In the genomic region with DNA sequence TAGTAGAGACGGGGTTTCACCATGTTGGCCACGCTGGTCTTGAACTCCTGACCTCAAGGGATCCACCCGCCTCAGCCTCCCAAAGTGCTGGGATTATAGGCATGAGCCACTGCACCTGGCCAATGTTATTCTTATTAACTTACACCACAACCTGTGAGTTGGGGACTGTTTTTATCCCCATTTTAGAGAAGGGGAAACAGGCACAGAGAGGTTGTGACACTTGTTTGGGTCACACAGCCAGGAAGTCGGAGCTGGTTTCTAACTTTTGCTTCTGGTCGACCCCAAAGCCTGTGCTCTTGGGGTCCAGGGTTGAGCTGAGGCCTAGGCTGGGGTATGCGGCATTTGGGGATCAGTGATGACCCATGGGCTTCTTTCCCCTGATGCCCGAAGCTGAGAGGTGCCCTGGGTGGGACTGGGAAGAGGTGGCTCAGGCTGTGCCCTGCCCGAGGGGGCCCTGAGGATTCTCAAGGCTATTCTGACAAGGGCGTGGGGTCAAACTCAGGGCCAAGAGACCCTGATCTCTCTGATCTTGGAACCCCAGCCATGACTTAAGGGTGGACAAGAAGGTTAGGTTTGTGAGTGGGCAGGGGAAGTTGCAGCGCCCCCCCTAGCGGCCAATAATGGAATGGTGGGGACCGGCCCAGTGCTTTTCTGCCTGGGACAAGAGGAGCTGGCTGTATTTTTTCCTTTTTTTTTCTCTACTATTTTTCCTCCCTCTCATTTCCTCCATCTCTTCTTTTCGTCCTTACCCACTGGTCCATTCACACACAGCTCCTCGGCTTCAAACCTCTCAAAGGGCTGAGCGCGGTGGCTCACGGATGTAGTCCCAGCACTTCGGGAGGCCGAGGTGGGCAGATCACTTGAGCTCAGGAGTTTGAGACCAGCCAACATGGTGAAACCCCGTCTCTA, we compare ENCODE assay signal across 8 cellular contexts. TPM values are rescaled to one million over a fixed set of nuclear protein-coding genes. Genes with fewer than 3 reads are reported as not detected.
DNase-seq lines count a peak whose midpoint lies in the region; ATAC-seq, FAIRE-seq and TF ChIP-seq lines count a peak whose summit lies in the region.

No MANE protein-coding gene starts in this region.

- no peaks in the 10 kb centered on the region for H3K9me3 ChIP-seq in CD8-positive, alpha-beta memory T cell (ENCODE audit: low read length)
- H3K9me3 ChIP-seq in GM12878 (replicated peaks; ENCODE audit: control insufficient read depth, insufficient read depth, low read length) (no peaks in the 10 kb centered on the region), iPS-18c (ENCODE audit: control insufficient read depth, insufficient read depth, low read length) (peaks cover 2% of the 10 kb centered on the region)

- no peaks in the 10 kb centered on the region for H3K79me2 ChIP-seq in GM12878 (ENCODE audit: control insufficient read depth, insufficient read depth, low read length)

- H3K4me3 Mint-ChIP-seq in CD8-positive, alpha-beta memory T cell = no peak overlapping the region

- H3K36me3 ChIP-seq in CD8-positive, alpha-beta memory T cell (ENCODE audit: insufficient read depth, low read length) = no peaks in the 10 kb centered on the region
- no peaks in the 10 kb centered on the region for H3K36me3 ChIP-seq in GM12878 (ENCODE audit: control insufficient read depth in 2 of 2, insufficient read depth in 2 of 2, low read length in 1 of 2)

- no peaks in the 10 kb centered on the region for H3K4me1 ChIP-seq in CD8-positive, alpha-beta memory T cell (ENCODE audit: insufficient read depth, low read length)
- peaks cover 10% of the 10 kb centered on the region for H3K4me1 ChIP-seq in GM12878 (ENCODE audit: control insufficient read depth, insufficient read depth, low read length)

- no peaks in the 10 kb centered on the region for H3K36me3 Mint-ChIP-seq in CD8-positive, alpha-beta memory T cell

- in situ Hi-C loops in GM12878 (cut with MboI) = loop anchor here (5.0 kb wide), 1 partner anchor 228 kb away; no protein-coding TSS in a partner anchor

- H3K27ac ChIP-seq in CD8-positive, alpha-beta memory T cell (ENCODE audit: low read depth, low read length) = no peak overlapping the region
- H3K27ac ChIP-seq in GM12878 (ENCODE audit: control insufficient read depth, insufficient read depth) = no peak overlapping the region

- no peaks in the 10 kb centered on the region for H4K20me1 ChIP-seq in GM12878 (ENCODE audit: control insufficient read depth, insufficient read depth)

- peaks cover 11 to 13% of the 10 kb centered on the region in 2 donors for H3K27me3 Mint-ChIP-seq in CD8-positive, alpha-beta memory T cell

- peak overlapping the region in 1 of 8 donors; percentile 43 for H3K27ac Mint-ChIP-seq in CD8-positive, alpha-beta memory T cell

- no peak overlapping the region for H2AFZ ChIP-seq in GM12878 (ENCODE audit: control insufficient read depth, low read depth, low read length)

- H3K4me3 ChIP-seq in CD8-positive, alpha-beta memory T cell (ENCODE audit: low read length) = no peak overlapping the region
- H3K4me3 ChIP-seq in GM12878 = no peak overlapping the region
- H3K4me3 ChIP-seq in iPS-18c (ENCODE audit: insufficient read depth, low read depth, low read length) = peak overlapping the region; percentile 17; the same call in 1 of the 2 replicates

- no peaks in the 10 kb centered on the region for H3K9me3 Mint-ChIP-seq in CD8-positive, alpha-beta memory T cell

- peak; percentile 74 to 87 (median 83) for TF ChIP-seq CTCF in GM12878 (IDR thresholded peaks at IDR 0.05 in 2 of 3, conservative IDR thresholded peaks at IDR 0.05 in 1 of 3; ENCODE audit: control insufficient read depth in 2 of 3, extremely low read depth in 1 of 3, insufficient read depth in 1 of 3, low read depth in 3 of 3, low read length in 3 of 3)

- 36% methylated on average over 20 of the region's 20 CpGs for WGBS in GM12878 (ENCODE audit: insufficient coverage, insufficient replicate concordance, low lambda C conversion rate, missing lambda C conversion rate)

- TF ChIP-seq POLR2A in GM12878 (IDR thresholded peaks at IDR 0.05; ENCODE audit: low read depth, low read length) = no peak

- no peak for FAIRE-seq in GM12878 (lab: Jason Lieb, UNC)

- CTCF ChIA-PET in CD8-positive, alpha-beta memory T cell (lab: Charles Lee) = interaction anchor here (0.9 to 1.6 kb wide), 4 partner anchors 16 to 230 kb away, joined by 3 to 9 read pairs (median 4); no protein-coding TSS in a partner anchor
- CTCF ChIA-PET in GM12878 (lab: Yijun Ruan, JAX) = interaction anchor here (0.5 to 1.6 kb wide), 35 partner anchors 15 to 377 kb away, joined by 3 to 16 read pairs (median 3); partner anchors contain the start of gene PLBD2

- SMC1A ChIA-PET in GM12878 (lab: Charles Lee; ENCODE audit: uncharacterized antibody, unreplicated experiment) = interaction anchor here (0.5 to 1.8 kb wide), 11 partner anchors 15 to 396 kb away, joined by 3 to 8 read pairs (median 4); no protein-coding TSS in a partner anchor

- peaks cover 0 to 3% (median 3%) of the 10 kb centered on the region in 3 donors for H3K4me1 Mint-ChIP-seq in CD8-positive, alpha-beta memory T cell

- BruUV-seq in GM12878 (replicated peaks; lab: Mats Ljungman, UMichigan) = no TSS peak

- RAD21 ChIA-PET in GM12878 (lab: Charles Lee; ENCODE audit: unreplicated experiment) = interaction anchor here (0.6 to 1.4 kb wide), 13 partner anchors 51 to 243 kb away, joined by 3 to 9 read pairs (median 3); no protein-coding TSS in a partner anchor

- intact Hi-C loops in GM12878 (cut with micrococcal nuclease; ENCODE audit: unreplicated experiment) = loop anchor here (5.0 kb wide), 1 partner anchor 238 kb away; the partner anchor contains the start of genes DDX54 and RITA1

- peaks cover 4% of the 10 kb centered on the region for H3K27me3 ChIP-seq in CD8-positive, alpha-beta memory T cell (ENCODE audit: insufficient read depth, low read length, poor library complexity, severe bottlenecking)
- H3K27me3 ChIP-seq in GM12878 (replicated peaks in 1 of 2; ENCODE audit: control insufficient read depth in 2 of 2, insufficient read depth in 2 of 2, low read length in 1 of 2) = no peaks in the 10 kb centered on the region

- TF ChIP-seq RAD21 in GM12878 (IDR thresholded peaks at IDR 0.05; ENCODE audit: insufficient read depth, low read depth, low read length) = peak; percentile 70

- DNase-seq in CD8-positive, alpha-beta memory T cell = peak; percentile 17 to 62 (median 21)
- DNase-seq in HT-29 (ENCODE audit: low spot score) (peak; percentile 60), T-helper 2 cell (peak in 3 of 5 experiments; percentile 24 to 38 (median 34)), GM12878 (ENCODE audit: low read depth, low spot score) (no peak)
- DNase-seq in stimulated activated CD4-positive, alpha-beta T cell treated with anti-CD3 and anti-CD28 coated beads, Interleukin-15, amount 100 ng/mL, for 48 hours (ENCODE audit: low read depth in 2 of 2) = peak; percentile 28 to 44

- POLR2A ChIA-PET in CD8-positive, alpha-beta memory T cell (lab: Charles Lee) = no interaction called here
- POLR2A ChIA-PET in GM12878 (lab: Charles Lee) = interaction anchor here (0.6 to 1.7 kb wide), 3 partner anchors 90 to 1347 kb away, joined by 3 to 6 read pairs (median 3); partner anchors contain the start of gene SLC8B1

- no peak overlapping the region for H3K9ac ChIP-seq in GM12878 (ENCODE audit: control insufficient read depth, insufficient read depth, low read length)

- no peak for TF ChIP-seq EP300 in GM12878 (IDR thresholded peaks at IDR 0.05; ENCODE audit: borderline replicate concordance in 1 of 2, control insufficient read depth in 1 of 2, low read depth in 2 of 2, low read length in 2 of 2)

- H3K4me2 ChIP-seq in GM12878 (ENCODE audit: control insufficient read depth, insufficient read depth) = no peak overlapping the region

- ATAC-seq in GM12878 (peak; percentile 61), GM18909 (IDR thresholded peaks at IDR 0.05; ENCODE audit: poor library complexity, unreplicated experiment) (no peak), HG02623 (IDR thresholded peaks at IDR 0.05; ENCODE audit: unreplicated experiment) (no peak)

RNA-seq across cellular contexts. Expression of gene SDSL, which starts 3.0 kb away (rescaled TPM):
- under 1 TPM; 0.20 to 0.24 TPM for total RNA-seq in CD8-positive, alpha-beta memory T cell
- not detected for polyA plus RNA-seq in CD8-positive, alpha-beta memory T cell
- total RNA-seq in HT-29 (2014; rRNA removed; shearing (Covaris generic)) = 6.6 and 9.1 TPM in 2 replicates
- total RNA-seq in GM12878 (2013; cell fraction: nucleolus; rRNA removed) = not detected in 2 replicates
- 1.2 and 1.6 TPM in 2 replicates for total RNA-seq in GM12878 (2014; rRNA removed)
- 0.27 and 1.2 TPM in 2 replicates for total RNA-seq in GM12878 (2014; rRNA removed; fragmentation: Illumina TruSeq; extraction: Trizol)
- total RNA-seq in GM12878 (2021) = 1.3 and 1.5 TPM in 2 replicates
- polyA plus RNA-seq in GM12878 (2011; ENCODE audit: low read depth) = 0.37 TPM
- polyA plus RNA-seq in GM12878 (2011; rRNA removed) = 0.65 and 1.7 TPM in 2 replicates
- polyA plus RNA-seq in GM12878 (2011; cell fraction: cytosol; rRNA removed) = 3.4 and 5.9 TPM in 2 replicates
- polyA plus RNA-seq in GM12878 (2011; cell fraction: nucleus; rRNA removed) = 1.5 and 2.4 TPM in 2 replicates
- polyA plus RNA-seq in GM12878 (2012) = 0.68 and 0.91 TPM in 2 replicates
- 0.25 TPM in 1 of 2 replicates, not detected in the other for polyA plus RNA-seq in GM12878 (2014; fragmentation: Illumina TruSeq; extraction: Trizol)
- under 1 TPM; 0.18 to 0.49 TPM for polyA plus RNA-seq in GM12878 (2014; fragmentation: Nextera tagmentation; extraction: Ambion mirVana)
- 0.72 and 1.2 TPM in 2 replicates for polyA plus RNA-seq in GM12878 (2014; rRNA removed)
- 1 to 10 TPM; 4.1 to 4.4 TPM for polyA plus RNA-seq in GM12878 (2016; fragmentation: Nextera tagmentation; extraction: Ambion mirVana)
- 0.59 and 1.4 TPM in 2 replicates for polyA minus RNA-seq in GM12878 (2011; rRNA and poly(A)+ RNA removed)
- 1.5 and 2.1 TPM in 2 replicates for polyA minus RNA-seq in GM12878 (2011; cell fraction: cytosol; rRNA and poly(A)+ RNA removed)
- 1.6 and 1.9 TPM in 2 replicates for polyA minus RNA-seq in GM12878 (2011; cell fraction: nucleus; rRNA and poly(A)+ RNA removed)

RNA-seq across cellular contexts. Expression of gene SDS, which starts 21.5 kb away (rescaled TPM):
- total RNA-seq in CD8-positive, alpha-beta memory T cell = under 1 TPM; 0.18 to 0.20 TPM
- polyA plus RNA-seq in CD8-positive, alpha-beta memory T cell = not detected
- not detected in 2 replicates for total RNA-seq in HT-29 (2014; rRNA removed; shearing (Covaris generic))
- total RNA-seq in GM12878 (2013; cell fraction: nucleolus; rRNA removed) = not detected in 2 replicates
- total RNA-seq in GM12878 (2014; rRNA removed) (not detected in 2 replicates), GM12878 (2014; rRNA removed; fragmentation: Illumina TruSeq; extraction: Trizol) (not detected in 2 replicates), GM12878 (2021) (0.18 TPM in 1 of 2 replicates, not detected in the other)
- polyA plus RNA-seq in GM12878 (2011; ENCODE audit: low read depth) = not detected
- polyA plus RNA-seq in GM12878 (2011; rRNA removed) (not detected in 2 replicates), GM12878 (2014; fragmentation: Illumina TruSeq; extraction: Trizol) (not detected in 2 replicates), GM12878 (2014; fragmentation: Nextera tagmentation; extraction: Ambion mirVana) (not detected), GM12878 (2014; rRNA removed) (not detected in 2 replicates), GM12878 (2016; fragmentation: Nextera tagmentation; extraction: Ambion mirVana) (not detected)
- polyA plus RNA-seq in GM12878 (2011; cell fraction: cytosol; rRNA removed) = not detected in 2 replicates
- not detected in 2 replicates for polyA plus RNA-seq in GM12878 (2011; cell fraction: nucleus; rRNA removed)
- 0.07 and 0.12 TPM in 2 replicates for polyA plus RNA-seq in GM12878 (2012)
- polyA minus RNA-seq in GM12878 (2011; rRNA and poly(A)+ RNA removed) = not detected in 2 replicates
- not detected in 2 replicates for polyA minus RNA-seq in GM12878 (2011; cell fraction: cytosol; rRNA and poly(A)+ RNA removed)
- polyA minus RNA-seq in GM12878 (2011; cell fraction: nucleus; rRNA and poly(A)+ RNA removed) = not detected in 2 replicates

RNA-seq across cellular contexts. Expression of gene LHX5, which starts 46.5 kb away (rescaled TPM):
- total RNA-seq in CD8-positive, alpha-beta memory T cell = not detected
- not detected for polyA plus RNA-seq in CD8-positive, alpha-beta memory T cell
- not detected in 2 replicates for total RNA-seq in HT-29 (2014; rRNA removed; shearing (Covaris generic))
- not detected in 2 replicates for total RNA-seq in GM12878 (2013; cell fraction: nucleolus; rRNA removed)
- total RNA-seq in GM12878 (2014; rRNA removed) (not detected in 2 replicates), GM12878 (2014; rRNA removed; fragmentation: Illumina TruSeq; extraction: Trizol) (not detected in 2 replicates), GM12878 (2021) (not detected in 2 replicates)
- polyA plus RNA-seq in GM12878 (2011; ENCODE audit: low read depth) = not detected
- polyA plus RNA-seq in GM12878 (2011; rRNA removed) (0.03 TPM in 1 of 2 replicates, not detected in the other), GM12878 (2014; fragmentation: Illumina TruSeq; extraction: Trizol) (not detected in 2 replicates), GM12878 (2014; fragmentation: Nextera tagmentation; extraction: Ambion mirVana) (not detected), GM12878 (2014; rRNA removed) (not detected in 2 replicates), GM12878 (2016; fragmentation: Nextera tagmentation; extraction: Ambion mirVana) (not detected)
- polyA plus RNA-seq in GM12878 (2011; cell fraction: cytosol; rRNA removed) = 0.01 and 0.05 TPM in 2 replicates
- 0.03 TPM in 1 of 2 replicates, not detected in the other for polyA plus RNA-seq in GM12878 (2011; cell fraction: nucleus; rRNA removed)
- polyA plus RNA-seq in GM12878 (2012) = not detected in 2 replicates
- not detected in 2 replicates for polyA minus RNA-seq in GM12878 (2011; rRNA and poly(A)+ RNA removed)
- not detected in 2 replicates for polyA minus RNA-seq in GM12878 (2011; cell fraction: cytosol; rRNA and poly(A)+ RNA removed)
- not detected in 2 replicates for polyA minus RNA-seq in GM12878 (2011; cell fraction: nucleus; rRNA and poly(A)+ RNA removed)
